In genomic region chr7:139425701-139426100, GRCh38 we compare ENCODE assay signal across 6 cellular contexts. TPM values are rescaled to one million over a fixed set of nuclear protein-coding genes. Genes with fewer than 3 reads are reported as not detected.
"Had no signal": no experiment of that assay in that cellular context is flagged by ENCODE, and none has a peak within 500 bp of the region (broad histone marks: within the 10 kb centered on the region; RNA-seq: fewer than 3 reads in every experiment).

No MANE protein-coding gene starts in this region.

RNA-seq across cellular contexts. Expression of gene KLRG2, which starts 57.8 kb away (rescaled TPM):
- total RNA-seq: activated CD8-positive, alpha-beta T cell treated with anti-CD3 and anti-CD28 coated beads, Interleukin-2, amount 10 ng/mL, durations not matched to agents 7 days and 5 days; activated naive CD8-positive, alpha-beta T cell treated with anti-CD3 and anti-CD28 coated beads, Interleukin-2, amount 10 ng/mL, durations not matched to agents 7 days and 5 days; ascending aorta; cardiac muscle cell; dermis microvascular lymphatic vessel endothelial cell; heart left ventricle had no signal
- polyA plus RNA-seq: cardiac muscle cell, heart left ventricle had no signal
